33 cellular contexts compared by ENCODE assay signal in the genomic region with DNA sequence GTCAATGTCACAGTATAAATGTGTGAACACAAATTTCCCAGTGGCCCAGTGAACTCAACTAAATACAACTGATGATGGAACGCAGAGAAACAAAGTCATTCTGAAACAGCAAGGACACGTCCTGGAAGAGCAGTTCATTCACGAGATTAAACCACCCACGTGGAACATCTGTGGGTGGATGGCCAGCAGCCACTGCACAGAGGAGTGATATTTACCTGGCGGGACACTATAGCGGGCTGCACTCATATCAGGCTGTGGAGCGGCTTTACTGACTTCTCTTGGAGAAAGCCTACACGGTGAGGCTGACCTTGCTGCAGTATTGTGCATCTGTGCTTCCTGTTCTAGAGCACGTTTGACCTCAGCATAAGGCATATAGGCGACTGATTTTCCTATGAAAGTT.
DNase-seq lines count a peak whose midpoint lies in the region; ATAC-seq and TF ChIP-seq lines count a peak whose summit lies in the region.
"Had no signal": no experiment of that assay in that cellular context is flagged by ENCODE, and none has a peak within 500 bp of the region (broad histone marks: within the 10 kb centered on the region; RNA-seq: fewer than 3 reads in every experiment).

No MANE protein-coding gene starts in this region.

- no peak overlapping the region for H3K4me3 ChIP-seq in CD8-positive, alpha-beta T cell (ENCODE audit: low read depth, low read length)
- H3K4me3 ChIP-seq: body of pancreas, esophagus squamous epithelium, heart left ventricle, left lung, right atrium auricular region, SK-N-MC, spleen, tibial nerve had no signal

- H3K27me3 ChIP-seq in CD8-positive, alpha-beta T cell (ENCODE audit: insufficient read depth, low read length) = no peaks in the 10 kb centered on the region
- H3K27me3 ChIP-seq: body of pancreas, esophagus squamous epithelium, foreskin keratinocyte, heart left ventricle, left lung, neutrophil, right atrium auricular region, spleen, tibial nerve had no signal

- CTCF ChIA-PET in CD8-positive, alpha-beta T cell (lab: Charles Lee) = no interaction called here

- H3K9me3 ChIP-seq in CD8-positive, alpha-beta T cell (ENCODE audit: low read length) = no peaks in the 10 kb centered on the region
- H3K9me3 ChIP-seq in T-helper 17 cell (ENCODE audit: control insufficient read depth, low read length, poor library complexity, severe bottlenecking) = no peaks in the 10 kb centered on the region
- H3K9me3 ChIP-seq: body of pancreas, esophagus squamous epithelium, heart left ventricle, left lung, neutrophil, right atrium auricular region, spleen, tibial nerve had no signal

- POLR2A ChIA-PET in CD8-positive, alpha-beta T cell (lab: Charles Lee) = no interaction called here

- no peaks in the 10 kb centered on the region for H3K27me3 Mint-ChIP-seq in activated T-cell treated with anti-CD3 and anti-CD28 coated beads, Interleukin-2, amount 50 U/mL, for 72 hours (ENCODE audit: low read depth)
- H3K27me3 Mint-ChIP-seq in CD8-positive, alpha-beta T cell (ENCODE audit: low read depth) = no peaks in the 10 kb centered on the region
- no peaks in the 10 kb centered on the region for H3K27me3 Mint-ChIP-seq in T-helper 17 cell
- H3K27me3 Mint-ChIP-seq in effector memory CD8-positive, alpha-beta T cell = no peaks in the 10 kb centered on the region
- H3K27me3 Mint-ChIP-seq: B cell had no signal

- intact Hi-C loops in CD8-positive, alpha-beta T cell (cut with DNase I, micrococcal nuclease) = no loop called here

- H3K4me1 ChIP-seq in CD8-positive, alpha-beta T cell (ENCODE audit: insufficient read depth, low read length) = peaks cover 6% of the 10 kb centered on the region
- H3K4me1 ChIP-seq: foreskin keratinocyte, right atrium auricular region had no signal

- H3K9me3 Mint-ChIP-seq in activated T-cell treated with anti-CD3 and anti-CD28 coated beads, Interleukin-2, amount 50 U/mL, for 72 hours = no peaks in the 10 kb centered on the region
- H3K9me3 Mint-ChIP-seq in CD8-positive, alpha-beta T cell = no peaks in the 10 kb centered on the region
- H3K9me3 Mint-ChIP-seq in effector memory CD8-positive, alpha-beta T cell = no peaks in the 10 kb centered on the region
- H3K9me3 Mint-ChIP-seq: T-helper 1 cell treated with Interleukin-12 subunit alpha and Interleukin-12 subunit beta and Interleukin-4 antibody, amounts not matched to agents 30 μg/mL and 1 μg/mL, for 36 hours had no signal

- H3K27ac Mint-ChIP-seq in activated T-cell treated with anti-CD3 and anti-CD28 coated beads, Interleukin-2, amount 50 U/mL, for 72 hours = peak overlapping the region; percentile 15
- peak overlapping the region; percentile 5 for H3K27ac Mint-ChIP-seq in CD8-positive, alpha-beta T cell
- H3K27ac Mint-ChIP-seq in T-helper 17 cell = peak overlapping the region; percentile 89
- H3K27ac Mint-ChIP-seq in effector memory CD8-positive, alpha-beta T cell = peak overlapping the region; percentile 52 to 54
- H3K27ac Mint-ChIP-seq: B cell; T-helper 1 cell treated with Interleukin-12 subunit alpha and Interleukin-12 subunit beta and Interleukin-4 antibody, amounts not matched to agents 30 μg/mL and 1 μg/mL, for 36 hours had no signal

- H3K36me3 ChIP-seq in CD8-positive, alpha-beta T cell (ENCODE audit: insufficient read depth, low read length) = peaks cover 16% of the 10 kb centered on the region

- H3K27ac ChIP-seq in CD8-positive, alpha-beta T cell (ENCODE audit: low read depth, low read length) = no peak overlapping the region
- H3K27ac ChIP-seq: body of pancreas, foreskin keratinocyte, heart left ventricle, left lung, neutrophil, right atrium auricular region, SK-N-MC, spleen, tibial nerve had no signal

- TF ChIP-seq CTCF in CD8-positive, alpha-beta T cell (IDR thresholded peaks at IDR 0.05) = no peak

- DNase-seq in activated T-cell treated with anti-CD3 and anti-CD28 coated beads, Interleukin-2, amount 50 U/mL, for 72 hours = peak in 1 of 2 donors; percentile 4
- no peak for DNase-seq in activated T-cell treated with anti-CD3 and anti-CD28 coated beads, Interleukin-2, amount 50 U/mL, for 1 hour
- no peak for DNase-seq in CD8-positive, alpha-beta T cell
- DNase-seq in T-helper 17 cell (no peak), T-helper 1 cell (no peak)
- DNase-seq in effector memory CD8-positive, alpha-beta T cell = no peak
- DNase-seq: ACHN; activated CD4-positive, alpha-beta T cell treated with anti-CD3 and anti-CD28 coated beads for 1 hour; body of pancreas; Calu3; DMS79; esophagus squamous epithelium; foreskin keratinocyte; HCEC 1CT; heart left ventricle; IMR-90; islet precursor cell; left lung; mesendoderm; NCI-H146; NCI-H345; NCI-H69; PC-3; posterior cingulate gyrus; spleen; stimulated activated CD4-positive, alpha-beta T cell treated with anti-CD3 and anti-CD28 coated beads, Interleukin-2, amount 100 ng/mL, for 48 hours had no signal

- ATAC-seq in activated T-cell treated with anti-CD3 and anti-CD28 coated beads, Interleukin-2, amount 50 U/mL, for 72 hours (replicated peaks in 1 of 2) = peak; percentile 36 to 72
- no peak for ATAC-seq in CD8-positive, alpha-beta T cell
- ATAC-seq in T-helper 17 cell (peak; percentile 57), HG02763 (IDR thresholded peaks at IDR 0.05; ENCODE audit: unreplicated experiment) (no peak)
- ATAC-seq in effector memory CD8-positive, alpha-beta T cell (replicated peaks) = no peak
- ATAC-seq: body of pancreas, foreskin keratinocyte, left lung, PC-3 had no signal

- H3K36me3 Mint-ChIP-seq in activated T-cell treated with anti-CD3 and anti-CD28 coated beads, Interleukin-2, amount 50 U/mL, for 72 hours (ENCODE audit: insufficient read depth in 2 of 2) = peaks cover 4 to 30% of the 10 kb centered on the region in 2 donors
- peaks cover 66% of the 10 kb centered on the region for H3K36me3 Mint-ChIP-seq in CD8-positive, alpha-beta T cell
- peaks cover 7% of the 10 kb centered on the region for H3K36me3 Mint-ChIP-seq in T-helper 17 cell (ENCODE audit: low read depth)
- peaks cover 33% of the 10 kb centered on the region for H3K36me3 Mint-ChIP-seq in effector memory CD8-positive, alpha-beta T cell (ENCODE audit: insufficient read depth)

- peaks cover 12% of the 10 kb centered on the region for H3K4me1 Mint-ChIP-seq in activated T-cell treated with anti-CD3 and anti-CD28 coated beads, Interleukin-2, amount 50 U/mL, for 72 hours (ENCODE audit: low read depth)
- H3K4me1 Mint-ChIP-seq in CD8-positive, alpha-beta T cell (ENCODE audit: low read depth) = peaks cover 23% of the 10 kb centered on the region
- peaks cover 21% of the 10 kb centered on the region for H3K4me1 Mint-ChIP-seq in T-helper 17 cell
- peaks cover 13 to 34% of the 10 kb centered on the region in 2 donors for H3K4me1 Mint-ChIP-seq in effector memory CD8-positive, alpha-beta T cell (ENCODE audit: low read depth in 2 of 2)
- H3K4me1 Mint-ChIP-seq: B cell had no signal

- peak overlapping the region in 1 of 2 donors; percentile 4 for H3K4me3 Mint-ChIP-seq in activated T-cell treated with anti-CD3 and anti-CD28 coated beads, Interleukin-2, amount 50 U/mL, for 72 hours
- no peak overlapping the region for H3K4me3 Mint-ChIP-seq in CD8-positive, alpha-beta T cell
- peak overlapping the region; percentile 79 for H3K4me3 Mint-ChIP-seq in T-helper 17 cell
- H3K4me3 Mint-ChIP-seq in effector memory CD8-positive, alpha-beta T cell = no peak overlapping the region
- H3K4me3 Mint-ChIP-seq: B cell; T-helper 1 cell treated with Interleukin-12 subunit alpha and Interleukin-12 subunit beta and Interleukin-4 antibody, amounts not matched to agents 30 μg/mL and 1 μg/mL, for 36 hours had no signal

Comparison
In these comparisons a context has a peak if more than half of its experiments do, and no peak if none do; other contexts are left out.
1. ATAC-seq: peak in activated T-cell treated with anti-CD3 and anti-CD28 coated beads, Interleukin-2, amount 50 U/mL, for 72 hours (2 of 2) and T-helper 17 cell (single experiment); none in CD8-positive, alpha-beta T cell (single experiment), effector memory CD8-positive, alpha-beta T cell (single experiment) and HG02763 (single experiment).
2. H3K27ac Mint-ChIP-seq: peak in every context shown above with its lines; median percentile 89 in T-helper 17 cell; 53 in effector memory CD8-positive, alpha-beta T cell; 15 in activated T-cell treated with anti-CD3 and anti-CD28 coated beads, Interleukin-2, amount 50 U/mL, for 72 hours; 5 in CD8-positive, alpha-beta T cell.